22 cellular contexts compared by ENCODE assay signal in genomic region chr3:103818800-103819199, GRCh38.
"Had no signal": no experiment of that assay in that cellular context is flagged by ENCODE, and none has a peak within 500 bp of the region (broad histone marks: within the 10 kb centered on the region; RNA-seq: fewer than 3 reads in every experiment).

No MANE protein-coding gene starts in this region.

- H3K4me1 ChIP-seq: esophagus squamous epithelium, gastrocnemius medialis, prostate gland, vagina had no signal

- ATAC-seq: gastrocnemius medialis; left cardiac atrium; stimulated activated naive B cell treated with anti-CD40 and anti-IgM and Interleukin-4, amounts not matched to agents 10 μg/mL and 1 μg/mL and 100 μg/mL, for 72 hours had no signal

- H3K9me3 ChIP-seq: esophagus squamous epithelium, gastrocnemius medialis, prostate gland, vagina had no signal

- H3K4me1 Mint-ChIP-seq: activated naive CD8-positive, alpha-beta T cell treated with anti-CD3 and anti-CD28 coated beads, Interleukin-2, amount 10 ng/mL, durations not matched to agents 7 days and 5 days; stimulated activated naive B cell treated with anti-CD40 and anti-IgM and Interleukin-4, amounts not matched to agents 10 μg/mL and 1 μg/mL and 100 μg/mL, for 72 hours had no signal

- H3K27me3 ChIP-seq: esophagus squamous epithelium, gastrocnemius medialis, vagina had no signal

- H3K27me3 Mint-ChIP-seq: activated naive CD8-positive, alpha-beta T cell treated with anti-CD3 and anti-CD28 coated beads, Interleukin-2, amount 10 ng/mL, durations not matched to agents 7 days and 5 days; stimulated activated naive B cell treated with anti-CD40 and anti-IgM and Interleukin-4, amounts not matched to agents 10 μg/mL and 1 μg/mL and 100 μg/mL, for 72 hours had no signal

- H3K27ac Mint-ChIP-seq: activated naive CD8-positive, alpha-beta T cell treated with anti-CD3 and anti-CD28 coated beads, Interleukin-2, amount 10 ng/mL, durations not matched to agents 7 days and 5 days; nephron progenitor cell; stimulated activated naive B cell treated with anti-CD40 and anti-IgM and Interleukin-4, amounts not matched to agents 10 μg/mL and 1 μg/mL and 100 μg/mL, for 72 hours; T-helper 2 cell treated with Interferon-gamma antibody and Interleukin-4, amounts not matched to agents 5 μg/mL and 100 μg/mL, for 36 hours had no signal

- DNase-seq: activated CD4-positive, alpha-beta T cell treated with anti-CD3 and anti-CD28 coated beads, Interleukin-2, amount 50 U/mL, for 4 hours; activated CD8-positive, alpha-beta memory T cell treated with anti-CD3 and anti-CD28 coated beads for 24 hours; activated naive CD4-positive, alpha-beta T cell treated with Interleukin-2 at 50 U/mL for 16 hours; activated naive CD8-positive, alpha-beta T cell treated with anti-CD3 and anti-CD28 coated beads, Interleukin-2, amount 10 ng/mL, durations not matched to agents 7 days and 5 days; activated T-cell treated with anti-CD3 and anti-CD28 coated beads, Interleukin-2, amount 50 U/mL, for 48 hours; amniotic stem cell; cerebellar nuclear complex; esophagus squamous epithelium; gastrocnemius medialis; head of caudate nucleus; islet precursor cell; left cardiac atrium; mesenchymal stem cell; nephron progenitor cell; stimulated activated CD4-positive, alpha-beta T cell treated with anti-CD3 and anti-CD28 coated beads, Interleukin-2, amount 100 ng/mL, for 48 hours; stimulated activated CD8-positive, alpha-beta memory T cell treated with anti-CD3 and anti-CD28 coated beads, Interleukin-4, amount 100 ng/mL, for 48 hours; stimulated activated naive B cell treated with anti-CD40 and anti-IgM and Interleukin-4, amounts not matched to agents 10 μg/mL and 1 μg/mL and 100 μg/mL, for 72 hours; trophoblast cell had no signal

- H3K9me3 Mint-ChIP-seq: nephron progenitor cell; stimulated activated naive B cell treated with anti-CD40 and anti-IgM and Interleukin-4, amounts not matched to agents 10 μg/mL and 1 μg/mL and 100 μg/mL, for 72 hours had no signal

- H3K4me3 ChIP-seq: coronary artery, esophagus squamous epithelium, gastrocnemius medialis, prostate gland, vagina had no signal

- H3K4me3 Mint-ChIP-seq: activated naive CD8-positive, alpha-beta T cell treated with anti-CD3 and anti-CD28 coated beads, Interleukin-2, amount 10 ng/mL, durations not matched to agents 7 days and 5 days; nephron progenitor cell; stimulated activated naive B cell treated with anti-CD40 and anti-IgM and Interleukin-4, amounts not matched to agents 10 μg/mL and 1 μg/mL and 100 μg/mL, for 72 hours; T-helper 2 cell treated with Interferon-gamma antibody and Interleukin-4, amounts not matched to agents 5 μg/mL and 100 μg/mL, for 36 hours had no signal

- H3K36me3 ChIP-seq: esophagus squamous epithelium, gastrocnemius medialis, prostate gland, vagina had no signal

- H3K27ac ChIP-seq: coronary artery, esophagus squamous epithelium, gastrocnemius medialis, prostate gland, vagina had no signal

- H3K36me3 Mint-ChIP-seq: activated naive CD8-positive, alpha-beta T cell treated with anti-CD3 and anti-CD28 coated beads, Interleukin-2, amount 10 ng/mL, durations not matched to agents 7 days and 5 days; stimulated activated naive B cell treated with anti-CD40 and anti-IgM and Interleukin-4, amounts not matched to agents 10 μg/mL and 1 μg/mL and 100 μg/mL, for 72 hours had no signal
